In the genomic region with DNA sequence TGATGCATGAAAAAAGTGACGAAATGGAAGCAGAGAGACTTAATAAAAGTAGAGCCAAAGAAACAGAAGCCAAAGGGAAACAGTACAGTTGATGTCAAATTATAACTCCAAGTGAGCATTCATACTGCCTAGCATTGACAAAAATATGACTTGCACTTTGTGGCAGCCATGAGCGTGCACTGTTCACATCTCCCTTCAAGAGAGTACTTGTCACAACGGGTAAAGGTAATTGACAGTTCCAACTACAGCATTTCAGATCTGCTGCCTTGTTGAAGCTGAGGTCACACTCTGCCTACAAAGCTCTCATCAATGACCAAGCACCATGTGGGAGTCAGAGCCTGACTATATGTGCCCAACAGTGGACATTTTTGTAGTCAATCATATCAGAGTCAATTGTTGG, we compare ENCODE assay signal across 27 cellular contexts. TPM values are rescaled to one million over a fixed set of nuclear protein-coding genes. Genes with fewer than 3 reads are reported as not detected.
"Had no signal": no experiment of that assay in that cellular context is flagged by ENCODE, and none has a peak within 500 bp of the region (broad histone marks: within the 10 kb centered on the region; RNA-seq: fewer than 3 reads in every experiment).

No MANE protein-coding gene starts in this region.

- H3K36me3 Mint-ChIP-seq: naive B cell had no signal

- H3K4me3 ChIP-seq: coronary artery, dorsolateral prefrontal cortex, esophagus squamous epithelium, gastrocnemius medialis, heart right ventricle, left lung, lower lobe of right lung, mucosa of descending colon had no signal

- H3K27me3 ChIP-seq: dorsolateral prefrontal cortex, esophagus squamous epithelium, gastrocnemius medialis, heart right ventricle, left lung had no signal

- ATAC-seq: esophagus mucosa, gastrocnemius medialis, heart right ventricle, left cardiac atrium, left lung, left ventricle myocardium superior, lower lobe of right lung, mucosa of descending colon had no signal

- H3K27ac Mint-ChIP-seq: mesothelial cell of epicardium, naive B cell had no signal

- H3K4me1 Mint-ChIP-seq: naive B cell had no signal

- H3K36me3 ChIP-seq: esophagus squamous epithelium, gastrocnemius medialis, heart right ventricle, left lung, lower lobe of right lung had no signal

- H3K9me3 ChIP-seq: esophagus squamous epithelium, gastrocnemius medialis, lower lobe of right lung, mucosa of descending colon had no signal

- H3K4me1 ChIP-seq: esophagus squamous epithelium, gastrocnemius medialis, heart right ventricle, left lung, lower lobe of right lung had no signal

- H3K27ac ChIP-seq: coronary artery, dorsolateral prefrontal cortex, epithelial cell of prostate, esophagus squamous epithelium, gastrocnemius medialis, heart right ventricle, left lung, lower lobe of right lung had no signal

- DNase-seq: dermis blood vessel endothelial cell; dorsolateral prefrontal cortex; effector CD4-positive, alpha-beta T cell; effector memory CD4-positive, alpha-beta T cell; erythroblast; esophagus squamous epithelium; foreskin fibroblast; foreskin melanocyte; gastrocnemius medialis; glutamatergic neuron; head of caudate nucleus; heart right ventricle; hippocampal formation; left cardiac atrium; left lung; left ventricle myocardium superior; lower lobe of right lung; mesenchymal stem cell; mucosa of descending colon; naive B cell had no signal

- H3K4me3 Mint-ChIP-seq: mesothelial cell of epicardium, naive B cell had no signal

- FAIRE-seq: colon, islet of Langerhans, keratinocyte had no signal

RNA-seq across cellular contexts. Expression of gene IQUB, which starts 54.3 kb away (rescaled TPM):
- total RNA-seq: esophagus mucosa had no signal
